12 cellular contexts compared by ENCODE assay signal in the genomic region with DNA sequence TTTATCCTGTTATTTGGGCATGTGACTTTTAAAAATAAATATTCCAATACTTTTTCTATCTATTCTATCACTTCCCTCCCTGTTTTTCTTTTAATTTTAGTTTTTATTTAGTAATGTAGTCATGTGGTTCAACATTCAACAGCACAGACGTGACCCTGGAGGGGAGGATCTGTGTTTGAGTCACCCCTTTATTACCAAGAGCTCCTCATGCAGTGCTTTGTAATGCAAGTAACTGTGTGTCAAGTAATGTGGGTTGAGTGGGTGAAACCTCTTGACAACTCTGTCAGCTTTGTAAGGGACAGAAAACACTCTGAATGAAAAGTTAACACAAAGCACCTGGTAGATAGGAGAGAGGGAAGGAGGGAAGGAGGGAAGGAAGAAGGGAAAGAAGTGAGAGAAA.
DNase-seq lines count a peak whose midpoint lies in the region; ATAC-seq and TF ChIP-seq lines count a peak whose summit lies in the region.
"Had no signal": no experiment of that assay in that cellular context is flagged by ENCODE, and none has a peak within 500 bp of the region (broad histone marks: within the 10 kb centered on the region; RNA-seq: fewer than 3 reads in every experiment).

No MANE protein-coding gene starts in this region.

- H3K36me3 Mint-ChIP-seq in naive thymus-derived CD8-positive, alpha-beta T cell: no peaks in the 10 kb centered on the region
- H3K36me3 Mint-ChIP-seq: memory B cell had no signal

- CTCF ChIA-PET in HEK293T (lab: Yijun Ruan, JAX): interaction anchor here (0.6 to 5.3 kb wide), 6 partner anchors 28 to 753 kb away, joined by 3 to 22 read pairs (median 4); no protein-coding TSS in a partner anchor

- H3K27ac ChIP-seq in epithelial cell of prostate: no peak overlapping the region
- H3K27ac ChIP-seq in trophoblast cell (ENCODE audit: low read depth, low read length): no peak overlapping the region

- no peaks in the 10 kb centered on the region for H3K27me3 ChIP-seq in trophoblast cell (ENCODE audit: insufficient read depth, low read length)

- H3K4me1 Mint-ChIP-seq in naive thymus-derived CD8-positive, alpha-beta T cell: peaks cover 0 to 13% (median 7%) of the 10 kb centered on the region in 4 donors

- no peak overlapping the region for H3K4me3 Mint-ChIP-seq in naive thymus-derived CD8-positive, alpha-beta T cell
- H3K4me3 Mint-ChIP-seq: memory B cell had no signal

- H3K27me3 Mint-ChIP-seq in naive thymus-derived CD8-positive, alpha-beta T cell: no peaks in the 10 kb centered on the region
- H3K27me3 Mint-ChIP-seq: memory B cell had no signal

- ATAC-seq in GM19351 (IDR thresholded peaks at IDR 0.05; ENCODE audit: unreplicated experiment): peak; percentile 55
- ATAC-seq in HG03565 (IDR thresholded peaks at IDR 0.05; ENCODE audit: unreplicated experiment): peak; percentile 35
- no peak for ATAC-seq in naive thymus-derived CD8-positive, alpha-beta T cell

- H3K79me1 ChIP-seq in trophoblast cell (ENCODE audit: low read length): peaks cover 2% of the 10 kb centered on the region

- no peak overlapping the region for H3K14ac ChIP-seq in trophoblast cell (ENCODE audit: low read length)

- no peak overlapping the region for H3K23ac ChIP-seq in trophoblast cell (ENCODE audit: low read length)

- H2AK5ac ChIP-seq in trophoblast cell (ENCODE audit: low read length): no peak overlapping the region

- H4K91ac ChIP-seq in trophoblast cell (ENCODE audit: low read depth, low read length): no peak overlapping the region

- H3K4me2 ChIP-seq in trophoblast cell (ENCODE audit: low read length): no peak overlapping the region

- H2BK120ac ChIP-seq in trophoblast cell (ENCODE audit: insufficient read depth, low read length, poor library complexity): no peak overlapping the region

- H3K4me1 ChIP-seq in trophoblast cell (ENCODE audit: control insufficient read depth in 1 of 2, insufficient read depth in 2 of 2, low read length in 2 of 2): peaks cover 7 to 8% of the 10 kb centered on the region in 2 experiments

- no peak overlapping the region for H3K9ac ChIP-seq in trophoblast cell (ENCODE audit: low read length)

- no peaks in the 10 kb centered on the region for H3K79me2 ChIP-seq in trophoblast cell (ENCODE audit: control insufficient read depth, insufficient read depth, low read length, poor library complexity)

- POLR2A ChIA-PET in naive thymus-derived CD8-positive, alpha-beta T cell (lab: Charles Lee): no interaction called here
- POLR2A ChIA-PET in HEK293T (lab: Yijun Ruan, JAX): no interaction called here

- H2AFZ ChIP-seq in trophoblast cell (ENCODE audit: insufficient read depth, low read length, poor library complexity): no peak overlapping the region

- no peaks in the 10 kb centered on the region for H3K36me3 ChIP-seq in trophoblast cell (ENCODE audit: control insufficient read depth in 1 of 2, insufficient read depth in 2 of 2, low read length in 2 of 2)
- H3K36me3 ChIP-seq: HAP-1 had no signal

- peak overlapping the region in 1 of 10 donors; percentile 60 for H3K27ac Mint-ChIP-seq in naive thymus-derived CD8-positive, alpha-beta T cell
- H3K27ac Mint-ChIP-seq: memory B cell had no signal

- H3K18ac ChIP-seq in trophoblast cell (ENCODE audit: low read length): no peak overlapping the region

- H3K9me3 ChIP-seq in trophoblast cell (ENCODE audit: insufficient read depth, low read depth, low read length): no peaks in the 10 kb centered on the region
- H3K9me3 ChIP-seq: HAP-1 had no signal

- no peak overlapping the region for H2BK12ac ChIP-seq in trophoblast cell (ENCODE audit: low read length)

- H2BK5ac ChIP-seq in trophoblast cell (ENCODE audit: low read depth, low read length, poor library complexity): no peak overlapping the region

- H3K4ac ChIP-seq in trophoblast cell (ENCODE audit: low read depth, low read length): no peak overlapping the region

- no peak overlapping the region for H4K8ac ChIP-seq in trophoblast cell (ENCODE audit: low read depth, low read length)

- H3K4me3 ChIP-seq in trophoblast cell (ENCODE audit: low read depth, low read length): no peak overlapping the region
- H3K4me3 ChIP-seq: HAP-1 had no signal

- peaks cover 0 to 2% (median 0%) of the 10 kb centered on the region in 9 donors for H3K9me3 Mint-ChIP-seq in naive thymus-derived CD8-positive, alpha-beta T cell
- H3K9me3 Mint-ChIP-seq: memory B cell had no signal

- no peak overlapping the region for H4K12ac ChIP-seq in trophoblast cell (ENCODE audit: low read depth, low read length)

- no CpG with 5 or more reads among the region's 1 CpG for WGBS in trophoblast cell (ENCODE audit: extremely low coverage, insufficient coverage, insufficient read length)

- peak; percentile 41 for DNase-seq in AG20443 (ENCODE audit: low spot score)
- peak; percentile 55 for DNase-seq in epithelial cell of prostate (ENCODE audit: low read depth, low spot score)
- DNase-seq in T1000 (lab: John Stamatoyannopoulos, UW): no peak
- DNase-seq in naive thymus-derived CD8-positive, alpha-beta T cell: no peak
- DNase-seq in trophoblast cell: no peak
- no peak for DNase-seq in HEK293T (ENCODE audit: extremely low spot score)
- DNase-seq: activated effector memory CD4-positive, alpha-beta T cell treated with Interleukin-2 at 50 U/mL for 16 hours; DND-41 had no signal

TF ChIP-seq in HEK293T, 16 proteins besides CTCF, POLR2A, EP300 and RAD21:
- no peak for TF ChIP-seq FOXA1 (IDR thresholded peaks at IDR 0.05)
- TF ChIP-seq SUZ12 (IDR thresholded peaks at IDR 0.05): no peak
- TF ChIP-seq FOXM1 (IDR thresholded peaks at IDR 0.05; ENCODE audit: borderline replicate concordance): no peak
- no peak for TF ChIP-seq TARDBP (IDR thresholded peaks at IDR 0.05)
- no peak for TF ChIP-seq ZNF384 (IDR thresholded peaks at IDR 0.05)
- TF ChIP-seq NFRKB (IDR thresholded peaks at IDR 0.05): no peak
- TF ChIP-seq L3MBTL2 (conservative IDR thresholded peaks at IDR 0.05): no peak
- no peak for TF ChIP-seq BHLHE40 (IDR thresholded peaks at IDR 0.05; ENCODE audit: borderline replicate concordance)
- no peak for TF ChIP-seq CTBP1 (IDR thresholded peaks at IDR 0.05; ENCODE audit: borderline replicate concordance)
- TF ChIP-seq ELF4 (IDR thresholded peaks at IDR 0.05): no peak
- TF ChIP-seq SP1 (IDR thresholded peaks at IDR 0.05): no peak

Comparison
In these comparisons a context has a peak if more than half of its experiments do, and no peak if none do; other contexts are left out.
1. DNase-seq: peak in AG20443 (single experiment) and epithelial cell of prostate (single experiment); none in T1000 (single experiment), naive thymus-derived CD8-positive, alpha-beta T cell (0 of 10), trophoblast cell (0 of 2) and HEK293T (single experiment).
2. ATAC-seq: peak in GM19351 (single experiment) and HG03565 (single experiment); none in naive thymus-derived CD8-positive, alpha-beta T cell (0 of 2).